ENCODE assay signal across 1 cellular context in genomic region chr21:42614811-42615342, GRCh38.
TF ChIP-seq lines count a peak whose summit lies in the region.

No MANE protein-coding gene starts in this region.

TF ChIP-seq in K562, 482 proteins besides CTCF, POLR2A, EP300 and RAD21 (continued from another document):
- 0 out of 2 replicates have a peak, but pooled peaks have one; percentile 50 for TF ChIP-seq ZNF511 (CRISPR knock-in tag; IDR thresholded peaks at IDR 0.05)
- TF ChIP-seq CTBP1 (IDR thresholded peaks at IDR 0.05; ENCODE audit: borderline replicate concordance), result peak; percentile 52; the same call in 1 of the 2 replicates
- TF ChIP-seq ZNF764 (CRISPR knock-in tag; IDR thresholded peaks at IDR 0.05; ENCODE audit: low read depth), result no peak
- no peak for TF ChIP-seq MGA (IDR thresholded peaks at IDR 0.05)
- TF ChIP-seq ESRRA (IDR thresholded peaks at IDR 0.05; ENCODE audit: borderline replicate concordance, low read depth), result no peak
- TF ChIP-seq USF1 (CRISPR knock-in tag; IDR thresholded peaks at IDR 0.05), result 0 out of 2 replicates have a peak, but pooled peaks have one; percentile 10
- peak; percentile 57; the same call in 1 of the 2 replicates for TF ChIP-seq GATA2 (CRISPR knock-in tag; IDR thresholded peaks at IDR 0.05)
- peak; percentile 92 for TF ChIP-seq CEBPG (CRISPR knock-in tag; IDR thresholded peaks at IDR 0.05)
- peak; percentile 84 to 91 for TF ChIP-seq CEBPG (tag; conservative IDR thresholded peaks at IDR 0.05 in 1 of 2, IDR thresholded peaks at IDR 0.05 in 1 of 2)
- no peak for TF ChIP-seq TEAD4 (IDR thresholded peaks at IDR 0.05; ENCODE audit: low read length)
- TF ChIP-seq TEAD4 (CRISPR knock-in tag; IDR thresholded peaks at IDR 0.05; ENCODE audit: borderline replicate concordance), result no peak
- TF ChIP-seq E2F6 (IDR thresholded peaks at IDR 0.05; ENCODE audit: borderline replicate concordance in 1 of 2, extremely low read depth in 1 of 2, insufficient read depth in 1 of 2, insufficient read length in 1 of 2, low read depth in 1 of 2, low read length in 1 of 2, poor library complexity in 1 of 2, severe bottlenecking in 1 of 2), result no peak
- 0 out of 2 replicates have a peak, but pooled peaks have one; percentile 41 for TF ChIP-seq ZNF143 (CRISPR knock-in tag; IDR thresholded peaks at IDR 0.05)
